33 cellular contexts compared by ENCODE assay signal in the genomic region with DNA sequence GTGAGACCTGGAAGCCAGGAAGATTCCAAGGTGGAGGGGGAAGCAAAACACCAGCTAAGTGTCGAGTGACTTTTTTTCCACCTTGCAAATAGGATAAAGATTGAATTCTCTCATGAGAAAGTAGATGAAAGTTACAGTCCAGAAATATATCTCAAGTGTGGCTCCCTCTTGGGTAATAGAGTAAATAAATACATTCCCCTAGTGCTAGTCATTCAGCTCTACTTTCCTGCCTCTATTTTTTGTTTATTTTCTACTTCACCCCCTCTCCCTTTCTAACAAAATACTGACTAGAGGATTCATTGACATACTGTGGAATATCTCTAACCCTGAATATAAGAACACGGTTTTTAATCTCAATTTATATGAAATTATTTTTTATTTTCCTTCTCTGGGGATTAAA. TPM values are rescaled to one million over a fixed set of nuclear protein-coding genes. Genes with fewer than 3 reads are reported as not detected.
"Had no signal": no experiment of that assay in that cellular context is flagged by ENCODE, and none has a peak within 500 bp of the region (broad histone marks: within the 10 kb centered on the region; RNA-seq: fewer than 3 reads in every experiment).

No MANE protein-coding gene starts in this region.

- H3K27ac Mint-ChIP-seq: naive thymus-derived CD8-positive, alpha-beta T cell had no signal

- H3K27ac ChIP-seq: coronary artery, dorsolateral prefrontal cortex, epithelial cell of prostate, esophagus squamous epithelium, gastrocnemius medialis, heart right ventricle, lower lobe of right lung had no signal

- H3K27me3 ChIP-seq: dorsolateral prefrontal cortex, esophagus squamous epithelium, gastrocnemius medialis, heart right ventricle had no signal

- H3K4me1 Mint-ChIP-seq: naive B cell; naive thymus-derived CD8-positive, alpha-beta T cell had no signal

- H3K4me1 ChIP-seq: esophagus squamous epithelium, gastrocnemius medialis, heart right ventricle, lower lobe of right lung had no signal

- ATAC-seq: esophagus mucosa; gastrocnemius medialis; heart right ventricle; left colon; left lobe of liver; left ventricle myocardium superior; lower lobe of right lung; mucosa of descending colon; naive thymus-derived CD8-positive, alpha-beta T cell had no signal

- DNase-seq: dermis blood vessel endothelial cell; dorsolateral prefrontal cortex; effector CD4-positive, alpha-beta T cell; effector memory CD4-positive, alpha-beta T cell; erythroblast; esophagus squamous epithelium; foreskin fibroblast; foreskin melanocyte; gastrocnemius medialis; glutamatergic neuron; head of caudate nucleus; heart right ventricle; hippocampal formation; islet precursor cell; kidney; kidney glomerular epithelial cell; left colon; left ventricle myocardium superior; lower lobe of right lung; mesendoderm; mucosa of descending colon; naive B cell; naive thymus-derived CD8-positive, alpha-beta T cell had no signal

- H3K9me3 ChIP-seq: gastrocnemius medialis, lower lobe of right lung, mucosa of descending colon had no signal

- H3K36me3 ChIP-seq: esophagus squamous epithelium, gastrocnemius medialis, heart right ventricle, lower lobe of right lung had no signal

- FAIRE-seq: colon, endometrium, kidney had no signal

- H3K4me3 ChIP-seq: coronary artery, dorsolateral prefrontal cortex, esophagus squamous epithelium, gastrocnemius medialis, heart right ventricle, lower lobe of right lung, mucosa of descending colon had no signal

- H3K4me3 Mint-ChIP-seq: naive B cell; naive thymus-derived CD8-positive, alpha-beta T cell had no signal

RNA-seq across cellular contexts. Expression of a gene that starts 19.2 kb away (rescaled TPM):
- total RNA-seq: dermis blood vessel endothelial cell; esophagus mucosa; esophagus squamous epithelium; gastrocnemius medialis; glomerular endothelial cell; heart right ventricle; kidney; left colon; left lobe of liver; left ventricle myocardium superior; lower leg skin; lower lobe of right lung; lung microvascular endothelial cell; mucosa of descending colon; myocyte; naive thymus-derived CD8-positive, alpha-beta T cell had no signal
- polyA plus RNA-seq: heart right ventricle; naive thymus-derived CD8-positive, alpha-beta T cell had no signal

RNA-seq across cellular contexts. Expression of a gene that starts 34.0 kb away (rescaled TPM):
- total RNA-seq: dermis blood vessel endothelial cell; esophagus mucosa; gastrocnemius medialis; glomerular endothelial cell; heart right ventricle; kidney; left colon; left lobe of liver; left ventricle myocardium superior; lower leg skin; lower lobe of right lung; lung microvascular endothelial cell; mucosa of descending colon; myocyte; naive thymus-derived CD8-positive, alpha-beta T cell had no signal
- polyA plus RNA-seq: heart right ventricle; naive thymus-derived CD8-positive, alpha-beta T cell had no signal

RNA-seq across cellular contexts. Expression of a gene that starts 42.4 kb away (rescaled TPM):
- total RNA-seq: dermis blood vessel endothelial cell; esophagus mucosa; esophagus squamous epithelium; gastrocnemius medialis; glomerular endothelial cell; heart right ventricle; kidney; left colon; left lobe of liver; left ventricle myocardium superior; lower leg skin; lower lobe of right lung; lung microvascular endothelial cell; mucosa of descending colon; myocyte; naive thymus-derived CD8-positive, alpha-beta T cell had no signal
- polyA plus RNA-seq: heart right ventricle; naive thymus-derived CD8-positive, alpha-beta T cell had no signal

RNA-seq across cellular contexts. Expression of a gene that starts 58.7 kb away (rescaled TPM):
- total RNA-seq: dermis blood vessel endothelial cell; esophagus mucosa; esophagus squamous epithelium; gastrocnemius medialis; glomerular endothelial cell; kidney; left colon; left ventricle myocardium superior; lower leg skin; lower lobe of right lung; lung microvascular endothelial cell; mucosa of descending colon; myocyte; naive thymus-derived CD8-positive, alpha-beta T cell had no signal
- polyA plus RNA-seq: heart right ventricle; naive thymus-derived CD8-positive, alpha-beta T cell had no signal

RNA-seq across cellular contexts. Expression of a gene that starts 59.6 kb away (rescaled TPM):
- total RNA-seq: dermis blood vessel endothelial cell; esophagus mucosa; esophagus squamous epithelium; gastrocnemius medialis; glomerular endothelial cell; heart right ventricle; kidney; left lobe of liver; left ventricle myocardium superior; lower leg skin; lower lobe of right lung; lung microvascular endothelial cell; mucosa of descending colon; myocyte; naive thymus-derived CD8-positive, alpha-beta T cell had no signal
- polyA plus RNA-seq: heart right ventricle; naive thymus-derived CD8-positive, alpha-beta T cell had no signal
